Comparison of ENCODE assay signal across 25 cellular contexts in the genomic region with DNA sequence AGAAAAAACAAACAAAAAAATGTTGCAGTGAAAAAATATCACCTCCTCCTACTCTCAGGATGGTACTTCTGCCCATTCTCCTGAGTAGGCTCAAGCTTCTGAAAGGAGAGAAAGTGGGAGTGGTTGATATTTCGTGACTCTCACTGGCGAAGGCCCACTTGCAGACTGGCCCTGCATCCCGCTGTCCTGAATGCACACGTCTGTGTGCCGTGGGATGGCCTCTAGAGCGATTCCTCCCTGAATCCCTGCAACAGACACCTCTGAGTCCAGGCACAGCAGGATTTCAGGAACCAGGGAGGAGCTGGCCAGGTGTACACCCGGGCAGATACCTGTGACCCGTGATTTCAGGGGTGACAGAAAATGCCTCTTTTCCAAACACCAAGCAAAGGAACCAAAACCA.
"Had no signal": no experiment of that assay in that cellular context is flagged by ENCODE, and none has a peak within 500 bp of the region (broad histone marks: within the 10 kb centered on the region; RNA-seq: fewer than 3 reads in every experiment).

No MANE protein-coding gene starts in this region.

- H3K27ac Mint-ChIP-seq: mesothelial cell of epicardium; naive thymus-derived CD8-positive, alpha-beta T cell; nephron progenitor cell; progenitor cell of endocrine pancreas; stimulated activated naive B cell treated with anti-CD40 and anti-IgM and Interleukin-4, amounts not matched to agents 10 μg/mL and 1 μg/mL and 100 μg/mL, for 72 hours; stimulated activated naive CD8-positive, alpha-beta T cell treated with anti-CD3 and anti-CD28 coated beads, Interleukin-15, Interleukin-2, amounts not matched to agents 100 ng/mL and 50 ng/mL, for 24 hours had no signal

- H3K9me3 ChIP-seq: esophagus muscularis mucosa, gastroesophageal sphincter, left lung, pancreas, right lobe of liver, suprapubic skin, thyroid gland had no signal

- ATAC-seq: foreskin keratinocyte; gastroesophageal sphincter; heart left ventricle; left lung; naive thymus-derived CD8-positive, alpha-beta T cell; pancreas; stimulated activated naive B cell treated with anti-CD40 and anti-IgM and Interleukin-4, amounts not matched to agents 10 μg/mL and 1 μg/mL and 100 μg/mL, for 72 hours had no signal

- H3K4me1 Mint-ChIP-seq: mesothelial cell of epicardium; stimulated activated naive B cell treated with anti-CD40 and anti-IgM and Interleukin-4, amounts not matched to agents 10 μg/mL and 1 μg/mL and 100 μg/mL, for 72 hours had no signal

- H3K9me3 Mint-ChIP-seq: mesothelial cell of epicardium had no signal

- H3K4me3 Mint-ChIP-seq: mesothelial cell of epicardium; naive thymus-derived CD8-positive, alpha-beta T cell; nephron progenitor cell; stimulated activated naive B cell treated with anti-CD40 and anti-IgM and Interleukin-4, amounts not matched to agents 10 μg/mL and 1 μg/mL and 100 μg/mL, for 72 hours; stimulated activated naive CD8-positive, alpha-beta T cell treated with anti-CD3 and anti-CD28 coated beads, Interleukin-15, Interleukin-2, amounts not matched to agents 100 ng/mL and 50 ng/mL, for 24 hours had no signal

- H3K4me3 ChIP-seq: coronary artery, esophagus muscularis mucosa, gastroesophageal sphincter, heart left ventricle, hepatocyte, left lung, pancreas, right lobe of liver, suprapubic skin, thyroid gland had no signal

- DNase-seq: dermis blood vessel endothelial cell; effector memory CD4-positive, alpha-beta T cell; foreskin keratinocyte; heart left ventricle; kidney; left lung; mesenchymal stem cell; naive thymus-derived CD8-positive, alpha-beta T cell; nephron progenitor cell; pancreas; right lobe of liver; small intestine; stimulated activated CD4-positive, alpha-beta T cell treated with anti-CD3 and anti-CD28 coated beads, Interleukin-15, amount 100 ng/mL, for 24 hours; stimulated activated CD4-positive, alpha-beta T cell treated with anti-CD3 and anti-CD28 coated beads, Interleukin-2, amount 100 ng/mL, for 48 hours; stimulated activated naive B cell treated with anti-CD40 and anti-IgM and Interleukin-4, amounts not matched to agents 10 μg/mL and 1 μg/mL and 100 μg/mL, for 72 hours; thyroid gland; trophoblast cell had no signal

- H3K4me1 ChIP-seq: esophagus muscularis mucosa, foreskin keratinocyte, gastroesophageal sphincter, heart left ventricle, left lung, pancreas, right lobe of liver, suprapubic skin, thyroid gland had no signal

- H3K36me3 ChIP-seq: esophagus muscularis mucosa, gastroesophageal sphincter, heart left ventricle, left lung, pancreas, right lobe of liver, suprapubic skin, thyroid gland had no signal

- H3K27me3 Mint-ChIP-seq: progenitor cell of endocrine pancreas; stimulated activated naive B cell treated with anti-CD40 and anti-IgM and Interleukin-4, amounts not matched to agents 10 μg/mL and 1 μg/mL and 100 μg/mL, for 72 hours; stimulated activated naive CD8-positive, alpha-beta T cell treated with anti-CD3 and anti-CD28 coated beads, Interleukin-15, Interleukin-2, amounts not matched to agents 100 ng/mL and 50 ng/mL, for 24 hours had no signal

- H3K36me3 Mint-ChIP-seq: mesothelial cell of epicardium; naive thymus-derived CD8-positive, alpha-beta T cell; stimulated activated naive B cell treated with anti-CD40 and anti-IgM and Interleukin-4, amounts not matched to agents 10 μg/mL and 1 μg/mL and 100 μg/mL, for 72 hours had no signal
